ENCODE assay signal across 2 cellular contexts in genomic region chr14:100035700-100036099, GRCh38.
TF ChIP-seq lines count a peak whose summit lies in the region.

No MANE protein-coding gene starts in this region.

TF ChIP-seq in HepG2, 621 proteins besides CTCF, POLR2A, EP300 and RAD21:
- TF ChIP-seq USF2 (IDR thresholded peaks at IDR 0.05; ENCODE audit: low read depth, low read length) = no peak
- no peak for TF ChIP-seq USF2 (CRISPR knock-in tag; IDR thresholded peaks at IDR 0.05; ENCODE audit: borderline replicate concordance)
- TF ChIP-seq FUBP1 (CRISPR knock-in tag; IDR thresholded peaks at IDR 0.05; ENCODE audit: borderline replicate concordance) = no peak
- TF ChIP-seq HOXD1 (CRISPR knock-in tag; IDR thresholded peaks at IDR 0.05) = no peak
- no peak for TF ChIP-seq ZNF33A (CRISPR knock-in tag; IDR thresholded peaks at IDR 0.05; ENCODE audit: borderline replicate concordance)
- no peak for TF ChIP-seq ZNF598 (CRISPR knock-in tag; IDR thresholded peaks at IDR 0.05; ENCODE audit: borderline replicate concordance)
- no peak for TF ChIP-seq ZNF878 (CRISPR knock-in tag; IDR thresholded peaks at IDR 0.05)
- TF ChIP-seq ZSCAN21 (CRISPR knock-in tag; IDR thresholded peaks at IDR 0.05; ENCODE audit: borderline replicate concordance) = no peak
TF ChIP-seq in HepG2: peak in this region for 0.

TF ChIP-seq in K562, 482 proteins besides CTCF, POLR2A, EP300 and RAD21:
- TF ChIP-seq RNF2 (IDR thresholded peaks at IDR 0.05) = no peak
- TF ChIP-seq THRA (IDR thresholded peaks at IDR 0.05) = no peak
- no peak for TF ChIP-seq ZNF165 (CRISPR knock-in tag; IDR thresholded peaks at IDR 0.05; ENCODE audit: borderline replicate concordance)
- TF ChIP-seq BRD4 (IDR thresholded peaks at IDR 0.05) = no peak
- TF ChIP-seq ZNF778 (CRISPR knock-in tag; IDR thresholded peaks at IDR 0.05) = no peak
- TF ChIP-seq KLF16 (IDR thresholded peaks at IDR 0.05) = no peak
- no peak for TF ChIP-seq RHOXF2B (CRISPR knock-in tag; conservative IDR thresholded peaks at IDR 0.05)
- TF ChIP-seq XRCC5 (IDR thresholded peaks at IDR 0.05; ENCODE audit: low read depth, low read length) = no peak
- no peak for TF ChIP-seq ZBTB1 (CRISPR knock-in tag; IDR thresholded peaks at IDR 0.05; ENCODE audit: borderline replicate concordance, low read depth)
- TF ChIP-seq BRF1 (IDR thresholded peaks at IDR 0.05; ENCODE audit: borderline replicate concordance, extremely low read depth, insufficient read length) = no peak
- no peak for TF ChIP-seq JUND (IDR thresholded peaks at IDR 0.05; ENCODE audit: borderline replicate concordance, low read depth, low read length)
- TF ChIP-seq JUND (tag; IDR thresholded peaks at IDR 0.05; ENCODE audit: borderline replicate concordance, low read depth, low read length) = no peak
- TF ChIP-seq ZNF436 (CRISPR knock-in tag; IDR thresholded peaks at IDR 0.05) = no peak
- TF ChIP-seq NUFIP1 (IDR thresholded peaks at IDR 0.05; ENCODE audit: partially characterized antibody) = no peak
- no peak for TF ChIP-seq PRDM10 (IDR thresholded peaks at IDR 0.05; ENCODE audit: partially characterized antibody)
- TF ChIP-seq NR2C2 (CRISPR knock-in tag; IDR thresholded peaks at IDR 0.05) = no peak
- no peak for TF ChIP-seq NR2C2 (tag; IDR thresholded peaks at IDR 0.05)
- no peak for TF ChIP-seq PKNOX1 (IDR thresholded peaks at IDR 0.05)
- no peak for TF ChIP-seq ZNF780A (CRISPR knock-in tag; IDR thresholded peaks at IDR 0.05)
